Comparison of ENCODE assay signal across 13 cellular contexts in the genomic region with DNA sequence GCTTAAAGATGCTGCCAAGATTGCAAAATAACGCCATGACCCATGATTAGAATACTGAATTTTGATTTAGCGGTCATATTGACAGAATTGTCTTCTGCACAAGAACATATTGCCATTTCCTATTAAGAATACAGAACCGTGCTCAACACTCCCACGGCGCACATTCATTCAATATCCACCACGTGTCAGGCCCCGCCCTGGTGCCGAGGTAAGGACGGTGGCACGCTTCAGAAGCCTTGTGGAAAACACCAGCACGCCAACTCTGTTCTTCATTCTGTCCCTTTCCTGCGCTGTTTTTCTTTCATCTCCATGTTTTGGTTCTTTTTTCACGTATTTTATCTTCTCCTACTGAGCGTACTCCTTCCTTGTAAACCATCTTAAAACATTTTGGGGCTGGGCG.
DNase-seq lines count a peak whose midpoint lies in the region; ATAC-seq, FAIRE-seq and TF ChIP-seq lines count a peak whose summit lies in the region.
"Had no signal": no experiment of that assay in that cellular context is flagged by ENCODE, and none has a peak within 500 bp of the region (broad histone marks: within the 10 kb centered on the region; RNA-seq: fewer than 3 reads in every experiment).

No MANE protein-coding gene starts in this region.

- TF ChIP-seq POLR2A in right lobe of liver (IDR thresholded peaks at IDR 0.05): no peak

- no peaks in the 10 kb centered on the region for H3K79me2 ChIP-seq in keratinocyte (ENCODE audit: control insufficient read depth, insufficient read depth, low read length)

- FAIRE-seq in keratinocyte (lab: Jason Lieb, UNC): no peak
- FAIRE-seq: A204.1, small intestine had no signal

- no peaks in the 10 kb centered on the region for H3K9me3 ChIP-seq in keratinocyte (ENCODE audit: control insufficient read depth, low read depth, low read length)
- no peaks in the 10 kb centered on the region for H3K9me3 ChIP-seq in thoracic aorta
- no peaks in the 10 kb centered on the region for H3K9me3 ChIP-seq in right lobe of liver

- intact Hi-C loops in activated CD4-positive, alpha-beta memory T cell treated with anti-CD3 and anti-CD28 coated beads for 36 hours (cut with micrococcal nuclease): loop anchor here (1.0 kb wide), 1 partner anchor 40 kb away; no protein-coding TSS in a partner anchor
- intact Hi-C loops in right lobe of liver (cut with DNase I): no loop called here

- H3K27me3 Mint-ChIP-seq in activated CD4-positive, alpha-beta memory T cell treated with anti-CD3 and anti-CD28 coated beads for 36 hours: no peaks in the 10 kb centered on the region

- H3K27me3 ChIP-seq in keratinocyte (ENCODE audit: control insufficient read depth, extremely low read depth, insufficient read depth, low read length) (no peaks in the 10 kb centered on the region), thoracic aorta (replicated peaks; ENCODE audit: insufficient read depth) (no peaks in the 10 kb centered on the region), right lobe of liver (no peaks in the 10 kb centered on the region)

- no peaks in the 10 kb centered on the region for H4K20me1 ChIP-seq in keratinocyte (ENCODE audit: control insufficient read depth, extremely low read depth, insufficient read depth, low read length)

- WGBS in right lobe of liver (ENCODE audit: insufficient coverage, low coverage, low lambda C conversion rate, missing lambda C conversion rate): 89% methylated on average over 13 of the region's 15 CpGs

- no peaks in the 10 kb centered on the region for H3K9me1 ChIP-seq in keratinocyte (ENCODE audit: control insufficient read depth, extremely low read depth, insufficient read depth, low read length)

- H3K9me3 Mint-ChIP-seq in activated CD4-positive, alpha-beta memory T cell treated with anti-CD3 and anti-CD28 coated beads for 36 hours: no peaks in the 10 kb centered on the region

- H3K36me3 ChIP-seq in keratinocyte (ENCODE audit: control insufficient read depth in 2 of 2, extremely low read depth in 1 of 2, insufficient read depth in 2 of 2, low read length in 2 of 2) (no peaks in the 10 kb centered on the region), thoracic aorta (peaks cover 17% of the 10 kb centered on the region), right lobe of liver (peaks cover 0 to 6% (median 0%) of the 10 kb centered on the region in 4 donors)

- ATAC-seq in thoracic aorta (ENCODE audit: insufficient number of reproducible peaks, low FRiP score, low read depth): no peak
- ATAC-seq in right lobe of liver: no peak
- ATAC-seq: WTC11 had no signal

- H3K4me1 Mint-ChIP-seq in activated CD4-positive, alpha-beta memory T cell treated with anti-CD3 and anti-CD28 coated beads for 36 hours (ENCODE audit: low read depth): peaks cover 25% of the 10 kb centered on the region

- no peaks in the 10 kb centered on the region for H3K36me3 Mint-ChIP-seq in activated CD4-positive, alpha-beta memory T cell treated with anti-CD3 and anti-CD28 coated beads for 36 hours

- no peak overlapping the region for H3K27ac Mint-ChIP-seq in activated CD4-positive, alpha-beta memory T cell treated with anti-CD3 and anti-CD28 coated beads for 36 hours
- H3K27ac Mint-ChIP-seq: WTC11 had no signal

- no peak overlapping the region for H3K4me2 ChIP-seq in keratinocyte (ENCODE audit: control insufficient read depth, extremely low read depth, insufficient read depth, low read depth, low read length)

- CTCF ChIA-PET in activated CD4-positive, alpha-beta memory T cell treated with anti-CD3 and anti-CD28 coated beads for 36 hours (lab: Charles Lee): no interaction called here

- DNase-seq in activated effector memory CD4-positive, alpha-beta T cell treated with anti-CD3 and anti-CD28 coated beads, Interleukin-2, amount 50 U/mL, for 16 hours: peak; percentile 69
- DNase-seq in activated effector memory CD4-positive, alpha-beta T cell treated with Interleukin-2 at 50 U/mL for 16 hours: no peak
- DNase-seq in activated CD4-positive, alpha-beta memory T cell treated with anti-CD3 and anti-CD28 coated beads for 36 hours: peak; percentile 45
- DNase-seq in keratinocyte (ENCODE audit: low read depth, low spot score) (no peak), thoracic aorta (ENCODE audit: low spot score) (no peak), right lobe of liver (no peak), NCI-H2107 (lab: John Stamatoyannopoulos, UW) (no peak), NCI-H1417 (lab: John Stamatoyannopoulos, UW) (no peak)
- DNase-seq: NCI-H2171, small intestine had no signal

- H3K27ac ChIP-seq in keratinocyte (ENCODE audit: control insufficient read depth, insufficient read depth, low read length) (peak overlapping the region; percentile 71), thoracic aorta (peak overlapping the region; percentile 7 to 70), right lobe of liver (no peak overlapping the region)
- H3K27ac ChIP-seq: SK-N-MC had no signal

- no peak overlapping the region for H2AFZ ChIP-seq in keratinocyte (ENCODE audit: control insufficient read depth, low read length)

- TF ChIP-seq CTCF in keratinocyte (optimal IDR thresholded peaks at IDR 0.05 in 1 of 3, IDR thresholded peaks at IDR 0.05 in 1 of 3, conservative IDR thresholded peaks at IDR 0.05 in 1 of 3; ENCODE audit: extremely low read depth in 1 of 3, insufficient read depth in 2 of 3, low read length in 3 of 3): no peak
- TF ChIP-seq CTCF in thoracic aorta (IDR thresholded peaks at IDR 0.05): no peak
- no peak for TF ChIP-seq CTCF in right lobe of liver (IDR thresholded peaks at IDR 0.05)

- H3K4me3 ChIP-seq in keratinocyte (ENCODE audit: control insufficient read depth in 2 of 3, extremely low read depth in 1 of 3, insufficient read depth in 2 of 3, low read depth in 1 of 3, low read length in 3 of 3) (no peak overlapping the region), thoracic aorta (no peak overlapping the region), right lobe of liver (no peak overlapping the region)
- H3K4me3 ChIP-seq: SK-N-MC had no signal

- dilution Hi-C loops in keratinocyte (cut with MboI; ENCODE audit: extremely low pct_ligation_motif_present, low sequenced_read_pairs): no loop called here

- H3K4me1 ChIP-seq in keratinocyte (ENCODE audit: control insufficient read depth, extremely low read depth, insufficient read depth, low read length): peaks cover 31% of the 10 kb centered on the region
- peaks cover 5 to 11% of the 10 kb centered on the region in 2 donors for H3K4me1 ChIP-seq in thoracic aorta (ENCODE audit: control insufficient read depth in 1 of 2, low read depth in 2 of 2)
- H3K4me1 ChIP-seq in right lobe of liver: peaks cover 0 to 8% (median 1%) of the 10 kb centered on the region in 4 donors

- H3K4me3 Mint-ChIP-seq in activated CD4-positive, alpha-beta memory T cell treated with anti-CD3 and anti-CD28 coated beads for 36 hours: peak overlapping the region; percentile 35
- H3K4me3 Mint-ChIP-seq: WTC11 had no signal

- POLR2A ChIA-PET in activated CD4-positive, alpha-beta memory T cell treated with anti-CD3 and anti-CD28 coated beads for 36 hours (lab: Charles Lee): no interaction called here

- no peak overlapping the region for H3K9ac ChIP-seq in keratinocyte (ENCODE audit: control insufficient read depth, extremely low read depth, insufficient read depth, low read length)

Comparison
In these comparisons a context has a peak if more than half of its experiments do, and no peak if none do; other contexts are left out.
1. DNase-seq: peak in activated effector memory CD4-positive, alpha-beta T cell treated with anti-CD3 and anti-CD28 coated beads, Interleukin-2, amount 50 U/mL, for 16 hours (single experiment) and activated CD4-positive, alpha-beta memory T cell treated with anti-CD3 and anti-CD28 coated beads for 36 hours (single experiment); none in activated effector memory CD4-positive, alpha-beta T cell treated with Interleukin-2 at 50 U/mL for 16 hours (single experiment), keratinocyte (single experiment), thoracic aorta (single experiment), right lobe of liver (0 of 3), NCI-H2107 (single experiment) and NCI-H1417 (0 of 3).
2. H3K27ac ChIP-seq: peak in keratinocyte (single experiment) and thoracic aorta (2 of 2); none in right lobe of liver (0 of 3).